In the genomic region with DNA sequence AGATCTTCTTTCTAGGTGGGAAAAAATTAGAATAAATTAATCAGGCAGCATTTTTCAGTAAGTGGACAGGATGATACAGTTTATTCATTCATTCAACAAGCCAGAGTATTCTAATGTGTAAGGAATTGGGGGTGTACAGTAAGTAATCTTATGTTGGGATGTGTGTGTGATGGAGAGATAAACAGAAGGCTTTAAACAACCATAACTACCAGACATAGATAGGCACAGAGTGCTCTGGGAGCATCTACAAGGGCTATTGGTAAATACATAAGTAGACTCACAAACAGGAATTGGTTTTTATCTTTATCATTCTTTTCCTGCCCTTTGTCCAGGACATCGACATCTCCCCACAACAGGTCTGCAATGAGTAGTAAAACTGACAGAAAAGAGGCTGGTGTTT, we compare ENCODE assay signal across 23 cellular contexts. TPM values are rescaled to one million over a fixed set of nuclear protein-coding genes. Genes with fewer than 3 reads are reported as not detected.
DNase-seq lines count a peak whose midpoint lies in the region; ATAC-seq lines count a peak whose summit lies in the region.
"Had no signal": no experiment of that assay in that cellular context is flagged by ENCODE, and none has a peak within 500 bp of the region (broad histone marks: within the 10 kb centered on the region; RNA-seq: fewer than 3 reads in every experiment).

No MANE protein-coding gene starts in this region.

- POLR2A ChIA-PET in activated CD8-positive, alpha-beta T cell treated with anti-CD3 and anti-CD28 coated beads, Interleukin-2, amount 10 ng/mL, durations not matched to agents 7 days and 5 days (lab: Charles Lee): interaction anchor here (0.6 to 1.2 kb wide), 3 partner anchors 29 to 223 kb away, joined by 3 to 5 read pairs (median 3); partner anchors contain the start of gene B3GNT5

- no peak for ATAC-seq in activated CD8-positive, alpha-beta T cell treated with anti-CD3 and anti-CD28 coated beads, Interleukin-2, amount 10 ng/mL, durations not matched to agents 7 days and 5 days
- ATAC-seq in GM21529 (IDR thresholded peaks at IDR 0.05; ENCODE audit: unreplicated experiment): no peak

- H3K27ac ChIP-seq in effector memory CD4-positive, alpha-beta T cell (ENCODE audit: insufficient read depth, low read length, poor library complexity, severe bottlenecking): no peak overlapping the region
- H3K27ac ChIP-seq: ascending aorta, parathyroid adenoma, right atrium auricular region, spleen, tibial artery had no signal

- no peak for DNase-seq in activated naive CD4-positive, alpha-beta T cell treated with anti-CD3 and anti-CD28 coated beads, Interleukin-2, amount 50 U/mL, for 16 hours
- no peak for DNase-seq in activated CD8-positive, alpha-beta T cell treated with anti-CD3 and anti-CD28 coated beads, Interleukin-2, amount 10 ng/mL, durations not matched to agents 7 days and 5 days
- DNase-seq in effector memory CD4-positive, alpha-beta T cell: no peak
- DNase-seq in NCI-H187 (lab: John Stamatoyannopoulos, UW): no peak
- no peak for DNase-seq in stimulated activated CD4-positive, alpha-beta T cell treated with anti-CD3 and anti-CD28 coated beads, Interleukin-15, amount 100 ng/mL, for 24 hours
- DNase-seq: DMS53; GF-D8; GOT3; NCI-H1105; NCI-H2029; NCI-H345; NCI-H748 treated with DMSO at 0.1 percent for 48 hours; RPMI8226; spleen; stimulated activated naive CD4-positive, alpha-beta T cell treated with Interleukin-2 at 50 U/mL for 16 hours; tibial artery had no signal

- no peaks in the 10 kb centered on the region for H3K9me3 ChIP-seq in effector memory CD4-positive, alpha-beta T cell (ENCODE audit: control insufficient read depth, low read length)
- H3K9me3 ChIP-seq: ascending aorta, right atrium auricular region, spleen, tibial artery had no signal

- no peaks in the 10 kb centered on the region for H3K36me3 Mint-ChIP-seq in activated naive CD4-positive, alpha-beta T cell treated with anti-CD3 and anti-CD28 coated beads, Interleukin-2, amount 50 U/mL, for 24 hours
- H3K36me3 Mint-ChIP-seq in activated CD8-positive, alpha-beta T cell treated with anti-CD3 and anti-CD28 coated beads, Interleukin-2, amount 10 ng/mL, durations not matched to agents 7 days and 5 days (ENCODE audit: low read depth): no peaks in the 10 kb centered on the region
- H3K36me3 Mint-ChIP-seq: IgD-negative memory B cell had no signal

- H3K27ac Mint-ChIP-seq in activated naive CD4-positive, alpha-beta T cell treated with anti-CD3 and anti-CD28 coated beads, Interleukin-2, amount 50 U/mL, for 24 hours: peak overlapping the region; percentile 4
- peak overlapping the region; percentile 77 for H3K27ac Mint-ChIP-seq in activated CD8-positive, alpha-beta T cell treated with anti-CD3 and anti-CD28 coated beads, Interleukin-2, amount 10 ng/mL, durations not matched to agents 7 days and 5 days
- H3K27ac Mint-ChIP-seq: IgD-negative memory B cell had no signal

- peaks cover 29% of the 10 kb centered on the region for H3K4me1 Mint-ChIP-seq in activated naive CD4-positive, alpha-beta T cell treated with anti-CD3 and anti-CD28 coated beads, Interleukin-2, amount 50 U/mL, for 24 hours
- H3K4me1 Mint-ChIP-seq in activated CD8-positive, alpha-beta T cell treated with anti-CD3 and anti-CD28 coated beads, Interleukin-2, amount 10 ng/mL, durations not matched to agents 7 days and 5 days (ENCODE audit: low read depth): peaks cover 18% of the 10 kb centered on the region
- H3K4me1 Mint-ChIP-seq: neural crest cell had no signal

- H3K9me3 Mint-ChIP-seq in activated naive CD4-positive, alpha-beta T cell treated with anti-CD3 and anti-CD28 coated beads, Interleukin-2, amount 50 U/mL, for 24 hours: no peaks in the 10 kb centered on the region
- H3K9me3 Mint-ChIP-seq in activated CD8-positive, alpha-beta T cell treated with anti-CD3 and anti-CD28 coated beads, Interleukin-2, amount 10 ng/mL, durations not matched to agents 7 days and 5 days (ENCODE audit: insufficient read depth): no peaks in the 10 kb centered on the region
- H3K9me3 Mint-ChIP-seq: IgD-negative memory B cell, neural crest cell had no signal

- H3K4me3 Mint-ChIP-seq in activated naive CD4-positive, alpha-beta T cell treated with anti-CD3 and anti-CD28 coated beads, Interleukin-2, amount 50 U/mL, for 24 hours: peak overlapping the region; percentile 76
- peak overlapping the region; percentile 54 for H3K4me3 Mint-ChIP-seq in activated CD8-positive, alpha-beta T cell treated with anti-CD3 and anti-CD28 coated beads, Interleukin-2, amount 10 ng/mL, durations not matched to agents 7 days and 5 days
- H3K4me3 Mint-ChIP-seq: IgD-negative memory B cell, neural crest cell had no signal

- no peaks in the 10 kb centered on the region for H3K27me3 Mint-ChIP-seq in activated naive CD4-positive, alpha-beta T cell treated with anti-CD3 and anti-CD28 coated beads, Interleukin-2, amount 50 U/mL, for 24 hours
- H3K27me3 Mint-ChIP-seq in activated CD8-positive, alpha-beta T cell treated with anti-CD3 and anti-CD28 coated beads, Interleukin-2, amount 10 ng/mL, durations not matched to agents 7 days and 5 days (ENCODE audit: low read depth): no peaks in the 10 kb centered on the region

- H3K4me3 ChIP-seq in effector memory CD4-positive, alpha-beta T cell (ENCODE audit: insufficient read depth, low read depth, low read length, poor library complexity, severe bottlenecking): peak overlapping the region; percentile 25
- H3K4me3 ChIP-seq: ascending aorta, right atrium auricular region, spleen, tibial artery had no signal

- H3K36me3 ChIP-seq in effector memory CD4-positive, alpha-beta T cell (ENCODE audit: control insufficient read depth, insufficient read depth, low read length): no peaks in the 10 kb centered on the region
- H3K36me3 ChIP-seq: ascending aorta, right atrium auricular region, tibial artery had no signal

- no peaks in the 10 kb centered on the region for H3K27me3 ChIP-seq in effector memory CD4-positive, alpha-beta T cell (replicated peaks; ENCODE audit: control insufficient read depth, insufficient read depth, low read length, poor library complexity, severe bottlenecking)
- H3K27me3 ChIP-seq: ascending aorta, right atrium auricular region, spleen, tibial artery had no signal

- no peaks in the 10 kb centered on the region for H3K4me1 ChIP-seq in effector memory CD4-positive, alpha-beta T cell (ENCODE audit: control insufficient read depth, insufficient read depth, low read length, poor library complexity, severe bottlenecking)
- H3K4me1 ChIP-seq: ascending aorta, parathyroid adenoma, right atrium auricular region, tibial artery had no signal

- CTCF ChIA-PET in activated CD8-positive, alpha-beta T cell treated with anti-CD3 and anti-CD28 coated beads, Interleukin-2, amount 10 ng/mL, durations not matched to agents 7 days and 5 days (lab: Charles Lee): interaction anchor here (0.6 to 1.6 kb wide), 6 partner anchors 10 to 161 kb away, joined by 3 to 7 read pairs (median 4); no protein-coding TSS in a partner anchor

RNA-seq across cellular contexts. Expression of gene B3GNT5, which starts 28.9 kb away (rescaled TPM):
- 1 to 10 TPM in 1 of 2 experiments, under 1 TPM in 1; 0.86 to 1.4 TPM for total RNA-seq in activated CD8-positive, alpha-beta T cell treated with anti-CD3 and anti-CD28 coated beads, Interleukin-2, amount 10 ng/mL, durations not matched to agents 7 days and 5 days
